23 cellular contexts compared by ENCODE assay signal in genomic region chr3:146546366-146546965, GRCh38. TPM values are rescaled to one million over a fixed set of nuclear protein-coding genes. Genes with fewer than 3 reads are reported as not detected.
DNase-seq lines count a peak whose midpoint lies in the region; ATAC-seq, FAIRE-seq and TF ChIP-seq lines count a peak whose summit lies in the region.
"Had no signal": no experiment of that assay in that cellular context is flagged by ENCODE, and none has a peak within 500 bp of the region (broad histone marks: within the 10 kb centered on the region; RNA-seq: fewer than 3 reads in every experiment).

No MANE protein-coding gene starts in this region.

- TF ChIP-seq RAD21 in HepG2 (CRISPR knock-in tag; IDR thresholded peaks at IDR 0.05) = no peak

- peaks cover 3% of the 10 kb centered on the region; the same call in 1 of the 2 replicates for H3F3A ChIP-seq in Loucy (ENCODE audit: low read depth)

- TF ChIP-seq EP300 in HepG2 (IDR thresholded peaks at IDR 0.05; ENCODE audit: low read depth in 2 of 2, low read length in 2 of 2) (no peak), HepG2 (CRISPR knock-in tag; IDR thresholded peaks at IDR 0.05; ENCODE audit: borderline replicate concordance) (no peak)

- no peaks in the 10 kb centered on the region for H3K9me3 Mint-ChIP-seq in type B pancreatic cell

- H3K9me3 ChIP-seq in HepG2 (ENCODE audit: low read length) (no peaks in the 10 kb centered on the region), right lobe of liver (no peaks in the 10 kb centered on the region), Loucy (ENCODE audit: insufficient read depth, low read depth, low read length) (no peaks in the 10 kb centered on the region)
- H3K9me3 ChIP-seq: heart right ventricle, sigmoid colon, tibial nerve had no signal

- H3K27me3 Mint-ChIP-seq in type B pancreatic cell = no peaks in the 10 kb centered on the region

- H3K79me2 ChIP-seq in HepG2 (ENCODE audit: insufficient read depth, low read length) (peaks cover 31% of the 10 kb centered on the region), Loucy (ENCODE audit: insufficient read depth, low read length) (peaks cover 29% of the 10 kb centered on the region)

- H3K27ac ChIP-seq in HepG2 (ENCODE audit: extremely low read length, insufficient read depth, low read length) = no peak overlapping the region
- no peak overlapping the region for H3K27ac ChIP-seq in right lobe of liver
- H3K27ac ChIP-seq: heart right ventricle, tibial nerve, VCaP had no signal

- POLR2A ChIA-PET in HepG2 (lab: Yijun Ruan, JAX) = no interaction called here

- no peak for FAIRE-seq in HepG2 (lab: Jason Lieb, UNC)
- FAIRE-seq: colon had no signal

- no TSS peak for BruUV-seq in HepG2 (replicated peaks; lab: Mats Ljungman, UMichigan)

- peaks cover 13% of the 10 kb centered on the region for H3K4me1 Mint-ChIP-seq in type B pancreatic cell (ENCODE audit: unreplicated experiment)

- H3K27ac Mint-ChIP-seq in type B pancreatic cell = peak overlapping the region; percentile 45

- intact Hi-C loops in HepG2 (cut with micrococcal nuclease; ENCODE audit: unreplicated experiment) = no loop called here
- intact Hi-C loops in right lobe of liver (cut with DNase I) = no loop called here

- CTCF ChIA-PET in HepG2 (lab: Yijun Ruan, JAX; ENCODE audit: low intra/inter-chr PET ratio, low total read pairs) = no interaction called here

- ATAC-seq in HepG2 (no peak), right lobe of liver (no peak)
- ATAC-seq: heart right ventricle, Right ventricle myocardium inferior had no signal

- peaks cover 7% of the 10 kb centered on the region for H3K36me3 Mint-ChIP-seq in type B pancreatic cell

- TF ChIP-seq CTCF in HepG2 (CRISPR knock-in tag; IDR thresholded peaks at IDR 0.05) = no peak
- no peak for TF ChIP-seq CTCF in right lobe of liver (IDR thresholded peaks at IDR 0.05)
- TF ChIP-seq CTCF in Loucy (conservative IDR thresholded peaks at IDR 0.05; ENCODE audit: low read length) = no peak
- no peak for TF ChIP-seq CTCF in epithelial cell of esophagus (IDR thresholded peaks at IDR 0.05; ENCODE audit: insufficient read depth, low read depth, low read length, missing control alignments)
- TF ChIP-seq CTCF in type B pancreatic cell (conservative IDR thresholded peaks at IDR 0.05) = no peak

- H4K20me1 ChIP-seq in HepG2 (ENCODE audit: insufficient read depth, low read length) (no peaks in the 10 kb centered on the region), Loucy (ENCODE audit: insufficient read depth, low read length, poor library complexity, severe bottlenecking) (peaks cover 26% of the 10 kb centered on the region)

- WGBS in HepG2 (ENCODE audit: low lambda C conversion rate) = 0% methylated on average over 1 of the region's 1 CpG
- 56% methylated on average over 1 of the region's 1 CpG for WGBS in right lobe of liver (ENCODE audit: insufficient coverage, low coverage, low lambda C conversion rate, missing lambda C conversion rate)

- H3K27me3 ChIP-seq in HepG2 (ENCODE audit: control insufficient read depth in 1 of 2, insufficient read depth in 2 of 2, low read length in 2 of 2) (no peaks in the 10 kb centered on the region), right lobe of liver (no peaks in the 10 kb centered on the region), Loucy (ENCODE audit: insufficient read depth, low read length, poor library complexity, severe bottlenecking) (no peaks in the 10 kb centered on the region)
- H3K27me3 ChIP-seq: heart right ventricle, sigmoid colon, tibial nerve had no signal

- H3K36me3 ChIP-seq in HepG2 (replicated peaks in 1 of 2; ENCODE audit: control insufficient read depth in 1 of 2, insufficient read depth in 2 of 2, low read length in 2 of 2) (no peaks in the 10 kb centered on the region), right lobe of liver (no peaks in the 10 kb centered on the region), Loucy (ENCODE audit: insufficient read depth, low read length) (no peaks in the 10 kb centered on the region)
- H3K36me3 ChIP-seq: heart right ventricle, sigmoid colon, tibial nerve had no signal

- in situ Hi-C loops in HepG2 (cut with HindIII; ENCODE audit: extremely low pct_ligation_motif_present, low pct_unique_long_range_greater_than_20kb) = no loop called here

- H2AFZ ChIP-seq in HepG2 (ENCODE audit: low read length) = no peak overlapping the region
- peak overlapping the region; percentile 53 for H2AFZ ChIP-seq in Loucy (ENCODE audit: low read length)

- peak overlapping the region; percentile 68 for H3K4me3 Mint-ChIP-seq in type B pancreatic cell

- H3K9ac ChIP-seq in HepG2 (ENCODE audit: insufficient read depth, low read depth, low read length) (no peak overlapping the region), Loucy (ENCODE audit: low read depth, low read length, poor library complexity, severe bottlenecking) (no peak overlapping the region)

- peaks cover 48% of the 10 kb centered on the region for H3K4me1 ChIP-seq in HepG2 (ENCODE audit: insufficient read depth, low read length)
- H3K4me1 ChIP-seq in right lobe of liver = peaks cover 0 to 23% (median 0%) of the 10 kb centered on the region in 4 donors
- H3K4me1 ChIP-seq in Loucy (ENCODE audit: insufficient read depth, low read length, poor library complexity, severe bottlenecking) = peaks cover 33% of the 10 kb centered on the region

- H3K4me2 ChIP-seq in HepG2 (ENCODE audit: low read depth, low read length) (peak overlapping the region; percentile 68), Loucy (ENCODE audit: low read depth, low read length, poor library complexity, severe bottlenecking) (no peak overlapping the region)

- TF ChIP-seq POLR2A in HepG2 (IDR thresholded peaks at IDR 0.05; ENCODE audit: insufficient read depth in 1 of 2, low read depth in 2 of 2, low read length in 2 of 2) (no peak), right lobe of liver (IDR thresholded peaks at IDR 0.05) (no peak)

- H3K4me3 ChIP-seq in HepG2 (replicated peaks in 1 of 3; ENCODE audit: insufficient read depth in 1 of 3, low read depth in 2 of 3, low read length in 3 of 3) = 0 out of 6 replicates have a peak overlapping the region, but pooled peaks of 1 of the 3 experiments have one; percentile 4
- no peak overlapping the region for H3K4me3 ChIP-seq in right lobe of liver
- H3K4me3 ChIP-seq in Loucy (ENCODE audit: low read length, poor library complexity, severe bottlenecking) = no peak overlapping the region
- H3K4me3 ChIP-seq in epithelial cell of esophagus (ENCODE audit: low read length) = no peak overlapping the region
- H3K4me3 ChIP-seq: heart right ventricle, sigmoid colon, tibial nerve had no signal

- DNase-seq in HepG2 (ENCODE audit: low spot score) = no peak
- DNase-seq in right lobe of liver = no peak
- DNase-seq in epithelial cell of esophagus (ENCODE audit: low read depth) = peak; percentile 45
- DNase-seq in type B pancreatic cell (ENCODE audit: extremely low spot score, unreplicated experiment) = no peak
- DNase-seq in GM03348 (ENCODE audit: low spot score) = no peak
- no peak for DNase-seq in effector CD4-positive, alpha-beta T cell
- no peak for DNase-seq in activated effector memory CD4-positive, alpha-beta T cell treated with Interleukin-2 at 50 U/mL for 16 hours
- DNase-seq: activated naive CD4-positive, alpha-beta T cell treated with Interleukin-2 at 50 U/mL for 16 hours; heart right ventricle; NCI-H2107; NCI-H526; sigmoid colon; stimulated activated naive CD4-positive, alpha-beta T cell; SW 1271 had no signal

- H3K9me2 ChIP-seq in Loucy (replicated peaks; ENCODE audit: low read depth, low read length) = no peaks in the 10 kb centered on the region

RNA-seq across cellular contexts. Expression of gene PLSCR1, which starts 2.1 kb away (rescaled TPM):
- total RNA-seq in HepG2 (2016; rRNA removed; fragmentation: Illumina TruSeq; extraction: Trizol) = 34.1 and 44.3 TPM in 2 replicates
- 8.3 and 8.7 TPM in 2 replicates for total RNA-seq in HepG2 (2016; cell fraction: cytosol; rRNA removed; fragmentation: Illumina TruSeq; extraction: Trizol; ENCODE audit: low read depth)
- total RNA-seq in HepG2 (2016; cell fraction: insoluble cytoplasmic fraction; rRNA removed; fragmentation: Illumina TruSeq; extraction: Trizol) = 31.6 and 41.7 TPM in 2 replicates
- 13.6 and 15.2 TPM in 2 replicates for total RNA-seq in HepG2 (2016; cell fraction: membrane; rRNA removed; fragmentation: Illumina TruSeq; extraction: Trizol)
- total RNA-seq in HepG2 (2016; cell fraction: nucleus; rRNA removed; fragmentation: Illumina TruSeq; extraction: Trizol) = 28.8 and 32.0 TPM in 2 replicates
- polyA plus RNA-seq in HepG2 (2011; rRNA removed) = 25.0 and 33.8 TPM in 2 replicates
- 27.9 and 28.3 TPM in 2 replicates for polyA plus RNA-seq in HepG2 (2011; cell fraction: cytosol; rRNA removed)
- 27.5 and 28.3 TPM in 2 replicates for polyA plus RNA-seq in HepG2 (2011; cell fraction: nucleus; rRNA removed)
- 28.5 and 29.8 TPM in 2 replicates for polyA plus RNA-seq in HepG2 (2012)
- polyA plus RNA-seq in HepG2 (2016; cell fraction: cytosol; fragmentation: Illumina TruSeq; extraction: Trizol; ENCODE audit: low read depth) = 3.7 and 4.0 TPM in 2 replicates
- polyA plus RNA-seq in HepG2 (2016; cell fraction: insoluble cytoplasmic fraction; fragmentation: Illumina TruSeq; extraction: Trizol; ENCODE audit: low read depth) = 43.4 and 44.5 TPM in 2 replicates
- polyA plus RNA-seq in HepG2 (2016; cell fraction: membrane; fragmentation: Illumina TruSeq; extraction: Trizol; ENCODE audit: low read depth) = 7.9 and 8.7 TPM in 2 replicates
- polyA plus RNA-seq in HepG2 (2016; cell fraction: nucleus; fragmentation: Illumina TruSeq; extraction: Trizol; ENCODE audit: insufficient read depth, low read depth) = 26.5 and 28.3 TPM in 2 replicates
- polyA minus RNA-seq in HepG2 (2011; rRNA and poly(A)+ RNA removed; ENCODE audit: low replicate concordance) = 19.7 and 37.7 TPM in 2 replicates
- 18.0 and 20.0 TPM in 2 replicates for polyA minus RNA-seq in HepG2 (2011; cell fraction: cytosol; rRNA and poly(A)+ RNA removed)
- 134 and 140 TPM in 2 replicates for polyA minus RNA-seq in HepG2 (2011; cell fraction: nucleus; rRNA and poly(A)+ RNA removed)
- 10 to 100 TPM; 15.1 to 83.8 (median 44.9) TPM for total RNA-seq in right lobe of liver
- 51.5 and 86.4 TPM in 2 replicates for total RNA-seq in type B pancreatic cell (ENCODE audit: low replicate concordance)
- total RNA-seq: G401 had no signal

RNA-seq across cellular contexts. Expression of gene PLSCR5, which starts 58.7 kb away (rescaled TPM):
- total RNA-seq in HepG2 (2016; rRNA removed; fragmentation: Illumina TruSeq; extraction: Trizol) = not detected in 2 replicates
- not detected in 2 replicates for total RNA-seq in HepG2 (2016; cell fraction: cytosol; rRNA removed; fragmentation: Illumina TruSeq; extraction: Trizol; ENCODE audit: low read depth)
- not detected in 2 replicates for total RNA-seq in HepG2 (2016; cell fraction: insoluble cytoplasmic fraction; rRNA removed; fragmentation: Illumina TruSeq; extraction: Trizol)
- total RNA-seq in HepG2 (2016; cell fraction: membrane; rRNA removed; fragmentation: Illumina TruSeq; extraction: Trizol) = not detected in 2 replicates
- not detected in 2 replicates for total RNA-seq in HepG2 (2016; cell fraction: nucleus; rRNA removed; fragmentation: Illumina TruSeq; extraction: Trizol)
- 0.22 and 0.50 TPM in 2 replicates for polyA plus RNA-seq in HepG2 (2011; rRNA removed)
- 0.23 and 0.28 TPM in 2 replicates for polyA plus RNA-seq in HepG2 (2011; cell fraction: cytosol; rRNA removed)
- polyA plus RNA-seq in HepG2 (2011; cell fraction: nucleus; rRNA removed) = 0.08 and 0.14 TPM in 2 replicates
- 0.51 and 1.9 TPM in 2 replicates for polyA plus RNA-seq in HepG2 (2012)
- polyA plus RNA-seq in HepG2 (2016; cell fraction: cytosol; fragmentation: Illumina TruSeq; extraction: Trizol; ENCODE audit: low read depth) = not detected in 2 replicates
- polyA plus RNA-seq in HepG2 (2016; cell fraction: insoluble cytoplasmic fraction; fragmentation: Illumina TruSeq; extraction: Trizol; ENCODE audit: low read depth) = not detected in 2 replicates
- not detected in 2 replicates for polyA plus RNA-seq in HepG2 (2016; cell fraction: membrane; fragmentation: Illumina TruSeq; extraction: Trizol; ENCODE audit: low read depth)
- not detected in 2 replicates for polyA plus RNA-seq in HepG2 (2016; cell fraction: nucleus; fragmentation: Illumina TruSeq; extraction: Trizol; ENCODE audit: insufficient read depth, low read depth)
- 0.52 TPM in 1 of 2 replicates, not detected in the other for polyA minus RNA-seq in HepG2 (2011; rRNA and poly(A)+ RNA removed; ENCODE audit: low replicate concordance)
- polyA minus RNA-seq in HepG2 (2011; cell fraction: cytosol; rRNA and poly(A)+ RNA removed) = not detected in 2 replicates
- 0.39 and 0.62 TPM in 2 replicates for polyA minus RNA-seq in HepG2 (2011; cell fraction: nucleus; rRNA and poly(A)+ RNA removed)
- not detected for total RNA-seq in right lobe of liver
- total RNA-seq in type B pancreatic cell (ENCODE audit: low replicate concordance) = 0.24 TPM in 1 of 2 replicates, not detected in the other
- total RNA-seq: G401, H4, heart right ventricle, lower leg skin, osteocyte, Right ventricle myocardium inferior, sigmoid colon, tibial nerve had no signal
- polyA plus RNA-seq: heart right ventricle, sigmoid colon had no signal
